ENCODE assay signal across 2 cellular contexts in the genomic region with DNA sequence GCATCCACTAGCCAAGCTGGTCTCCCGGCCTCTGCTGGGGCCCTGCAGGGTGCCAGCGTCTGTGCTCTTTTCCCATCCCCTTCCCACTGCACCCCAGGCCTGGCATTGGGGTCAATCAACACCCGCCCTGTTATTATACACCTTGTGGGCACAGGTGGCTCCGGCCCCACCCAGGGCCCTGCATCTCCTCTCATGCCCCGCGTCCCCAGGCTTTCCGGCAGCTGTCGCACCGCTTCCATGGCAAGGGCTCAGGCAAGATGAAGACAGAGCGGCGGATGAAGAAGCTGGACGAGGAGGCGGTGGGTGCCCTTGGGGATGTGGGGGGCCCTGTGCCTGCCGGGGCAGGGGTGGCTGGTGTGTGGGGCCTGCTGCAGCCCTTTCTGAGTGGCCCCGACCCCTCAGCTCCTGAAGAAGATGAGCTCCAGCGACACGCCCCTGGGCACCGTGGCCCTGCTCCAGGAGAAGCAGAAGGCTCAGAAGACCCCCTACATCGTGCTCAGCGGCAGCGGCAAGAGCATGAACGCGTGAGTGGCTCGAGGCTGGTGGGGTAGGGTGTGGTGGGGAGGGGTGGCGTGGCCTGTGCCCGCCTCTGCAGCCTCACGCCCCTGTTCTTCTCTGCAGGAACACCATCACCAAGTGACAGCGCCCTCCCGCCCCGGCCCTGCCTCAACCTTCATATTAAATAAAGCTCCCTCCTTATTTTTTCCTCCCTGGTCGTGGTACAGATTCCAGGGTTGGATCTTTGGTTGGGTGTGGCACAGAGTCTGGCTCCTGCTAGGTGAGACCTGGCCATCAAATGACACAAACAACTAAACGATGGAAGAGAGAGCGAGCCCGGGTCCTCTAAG.
TF ChIP-seq lines count a peak whose summit lies in the region.

No MANE protein-coding gene starts in this region.

TF ChIP-seq in SK-N-SH, 30 proteins besides CTCF, POLR2A, EP300 and RAD21:
- TF ChIP-seq, protein P1, sequence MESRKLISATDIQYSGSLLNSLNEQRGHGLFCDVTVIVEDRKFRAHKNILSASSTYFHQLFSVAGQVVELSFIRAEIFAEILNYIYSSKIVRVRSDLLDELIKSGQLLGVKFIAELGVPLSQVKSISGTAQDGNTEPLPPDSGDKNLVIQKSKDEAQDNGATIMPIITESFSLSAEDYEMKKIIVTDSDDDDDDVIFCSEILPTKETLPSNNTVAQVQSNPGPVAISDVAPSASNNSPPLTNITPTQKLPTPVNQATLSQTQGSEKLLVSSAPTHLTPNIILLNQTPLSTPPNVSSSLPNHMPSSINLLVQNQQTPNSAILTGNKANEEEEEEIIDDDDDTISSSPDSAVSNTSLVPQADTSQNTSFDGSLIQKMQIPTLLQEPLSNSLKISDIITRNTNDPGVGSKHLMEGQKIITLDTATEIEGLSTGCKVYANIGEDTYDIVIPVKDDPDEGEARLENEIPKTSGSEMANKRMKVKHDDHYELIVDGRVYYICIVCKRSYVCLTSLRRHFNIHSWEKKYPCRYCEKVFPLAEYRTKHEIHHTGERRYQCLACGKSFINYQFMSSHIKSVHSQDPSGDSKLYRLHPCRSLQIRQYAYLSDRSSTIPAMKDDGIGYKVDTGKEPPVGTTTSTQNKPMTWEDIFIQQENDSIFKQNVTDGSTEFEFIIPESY (IDR thresholded peaks at IDR 0.05; ENCODE audit: borderline replicate concordance, low read depth), result no peak
- TF ChIP-seq FOXJ3 (CRISPR knock-in tag; IDR thresholded peaks at IDR 0.05) (no peak), TEAD4 (IDR thresholded peaks at IDR 0.05; ENCODE audit: borderline replicate concordance, insufficient read depth) (no peak), RFX5 (IDR thresholded peaks at IDR 0.05; ENCODE audit: low read length) (no peak), RCOR1 (IDR thresholded peaks at IDR 0.05; ENCODE audit: low read length) (no peak), FOSL2 (IDR thresholded peaks at IDR 0.05; ENCODE audit: borderline replicate concordance, low read depth) (no peak), CHD2 (IDR thresholded peaks at IDR 0.05; ENCODE audit: low read length, partially characterized antibody) (no peak), TAF1 (IDR thresholded peaks at IDR 0.05; ENCODE audit: borderline replicate concordance, low read depth, low read length) (no peak), MEF2A (IDR thresholded peaks at IDR 0.05; ENCODE audit: borderline replicate concordance, low read depth) (no peak), FOXM1 (IDR thresholded peaks at IDR 0.05; ENCODE audit: low read depth) (no peak), NRF1 (IDR thresholded peaks at IDR 0.05; ENCODE audit: low read depth, low read length) (no peak), SIN3A (IDR thresholded peaks at IDR 0.05; ENCODE audit: borderline replicate concordance, low read depth, low read length) (no peak), EZH2phosphoT487 (IDR thresholded peaks at IDR 0.05; ENCODE audit: borderline replicate concordance, low read depth) (no peak), YY1 (IDR thresholded peaks at IDR 0.05; ENCODE audit: low read depth) (no peak), RXRA (IDR thresholded peaks at IDR 0.05; ENCODE audit: borderline replicate concordance, low read depth) (no peak)
- TF ChIP-seq, protein P2, sequence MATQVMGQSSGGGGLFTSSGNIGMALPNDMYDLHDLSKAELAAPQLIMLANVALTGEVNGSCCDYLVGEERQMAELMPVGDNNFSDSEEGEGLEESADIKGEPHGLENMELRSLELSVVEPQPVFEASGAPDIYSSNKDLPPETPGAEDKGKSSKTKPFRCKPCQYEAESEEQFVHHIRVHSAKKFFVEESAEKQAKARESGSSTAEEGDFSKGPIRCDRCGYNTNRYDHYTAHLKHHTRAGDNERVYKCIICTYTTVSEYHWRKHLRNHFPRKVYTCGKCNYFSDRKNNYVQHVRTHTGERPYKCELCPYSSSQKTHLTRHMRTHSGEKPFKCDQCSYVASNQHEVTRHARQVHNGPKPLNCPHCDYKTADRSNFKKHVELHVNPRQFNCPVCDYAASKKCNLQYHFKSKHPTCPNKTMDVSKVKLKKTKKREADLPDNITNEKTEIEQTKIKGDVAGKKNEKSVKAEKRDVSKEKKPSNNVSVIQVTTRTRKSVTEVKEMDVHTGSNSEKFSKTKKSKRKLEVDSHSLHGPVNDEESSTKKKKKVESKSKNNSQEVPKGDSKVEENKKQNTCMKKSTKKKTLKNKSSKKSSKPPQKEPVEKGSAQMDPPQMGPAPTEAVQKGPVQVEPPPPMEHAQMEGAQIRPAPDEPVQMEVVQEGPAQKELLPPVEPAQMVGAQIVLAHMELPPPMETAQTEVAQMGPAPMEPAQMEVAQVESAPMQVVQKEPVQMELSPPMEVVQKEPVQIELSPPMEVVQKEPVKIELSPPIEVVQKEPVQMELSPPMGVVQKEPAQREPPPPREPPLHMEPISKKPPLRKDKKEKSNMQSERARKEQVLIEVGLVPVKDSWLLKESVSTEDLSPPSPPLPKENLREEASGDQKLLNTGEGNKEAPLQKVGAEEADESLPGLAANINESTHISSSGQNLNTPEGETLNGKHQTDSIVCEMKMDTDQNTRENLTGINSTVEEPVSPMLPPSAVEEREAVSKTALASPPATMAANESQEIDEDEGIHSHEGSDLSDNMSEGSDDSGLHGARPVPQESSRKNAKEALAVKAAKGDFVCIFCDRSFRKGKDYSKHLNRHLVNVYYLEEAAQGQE (IDR thresholded peaks at IDR 0.05; ENCODE audit: low read depth, low read length), result no peak
- TF ChIP-seq, protein P3, sequence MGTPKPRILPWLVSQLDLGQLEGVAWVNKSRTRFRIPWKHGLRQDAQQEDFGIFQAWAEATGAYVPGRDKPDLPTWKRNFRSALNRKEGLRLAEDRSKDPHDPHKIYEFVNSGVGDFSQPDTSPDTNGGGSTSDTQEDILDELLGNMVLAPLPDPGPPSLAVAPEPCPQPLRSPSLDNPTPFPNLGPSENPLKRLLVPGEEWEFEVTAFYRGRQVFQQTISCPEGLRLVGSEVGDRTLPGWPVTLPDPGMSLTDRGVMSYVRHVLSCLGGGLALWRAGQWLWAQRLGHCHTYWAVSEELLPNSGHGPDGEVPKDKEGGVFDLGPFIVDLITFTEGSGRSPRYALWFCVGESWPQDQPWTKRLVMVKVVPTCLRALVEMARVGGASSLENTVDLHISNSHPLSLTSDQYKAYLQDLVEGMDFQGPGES (IDR thresholded peaks at IDR 0.05; ENCODE audit: low read depth, low read length), result no peak
- TF ChIP-seq, protein P4, sequence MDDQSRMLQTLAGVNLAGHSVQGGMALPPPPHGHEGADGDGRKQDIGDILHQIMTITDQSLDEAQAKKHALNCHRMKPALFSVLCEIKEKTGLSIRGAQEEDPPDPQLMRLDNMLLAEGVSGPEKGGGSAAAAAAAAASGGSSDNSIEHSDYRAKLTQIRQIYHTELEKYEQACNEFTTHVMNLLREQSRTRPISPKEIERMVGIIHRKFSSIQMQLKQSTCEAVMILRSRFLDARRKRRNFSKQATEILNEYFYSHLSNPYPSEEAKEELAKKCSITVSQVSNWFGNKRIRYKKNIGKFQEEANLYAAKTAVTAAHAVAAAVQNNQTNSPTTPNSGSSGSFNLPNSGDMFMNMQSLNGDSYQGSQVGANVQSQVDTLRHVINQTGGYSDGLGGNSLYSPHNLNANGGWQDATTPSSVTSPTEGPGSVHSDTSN (IDR thresholded peaks at IDR 0.05), result no peak
TF ChIP-seq in SK-N-SH: peak in this region for 0.

TF ChIP-seq in SK-N-SH treated with all-trans-retinoic acid at 6 μM for 48 hours, 23 proteins besides CTCF, POLR2A, EP300 and RAD21:
- TF ChIP-seq TOX (CRISPR knock-in tag; IDR thresholded peaks at IDR 0.05; ENCODE audit: borderline replicate concordance) (no peak), CSDC2 (CRISPR knock-in tag; IDR thresholded peaks at IDR 0.05) (no peak), ZNF565 (CRISPR knock-in tag; conservative IDR thresholded peaks at IDR 0.05; ENCODE audit: low read depth) (no peak), TCF4 (CRISPR knock-in tag; IDR thresholded peaks at IDR 0.05; ENCODE audit: borderline replicate concordance) (no peak), ARNTL (CRISPR knock-in tag; IDR thresholded peaks at IDR 0.05; ENCODE audit: borderline replicate concordance, low read depth) (no peak), ESRRG (CRISPR knock-in tag; IDR thresholded peaks at IDR 0.05) (no peak), RARB (CRISPR knock-in tag; IDR thresholded peaks at IDR 0.05) (no peak), BACH2 (CRISPR knock-in tag; IDR thresholded peaks at IDR 0.05; ENCODE audit: borderline replicate concordance) (no peak), SNAI2 (CRISPR knock-in tag; IDR thresholded peaks at IDR 0.05) (no peak)
- TF ChIP-seq, protein P5, sequence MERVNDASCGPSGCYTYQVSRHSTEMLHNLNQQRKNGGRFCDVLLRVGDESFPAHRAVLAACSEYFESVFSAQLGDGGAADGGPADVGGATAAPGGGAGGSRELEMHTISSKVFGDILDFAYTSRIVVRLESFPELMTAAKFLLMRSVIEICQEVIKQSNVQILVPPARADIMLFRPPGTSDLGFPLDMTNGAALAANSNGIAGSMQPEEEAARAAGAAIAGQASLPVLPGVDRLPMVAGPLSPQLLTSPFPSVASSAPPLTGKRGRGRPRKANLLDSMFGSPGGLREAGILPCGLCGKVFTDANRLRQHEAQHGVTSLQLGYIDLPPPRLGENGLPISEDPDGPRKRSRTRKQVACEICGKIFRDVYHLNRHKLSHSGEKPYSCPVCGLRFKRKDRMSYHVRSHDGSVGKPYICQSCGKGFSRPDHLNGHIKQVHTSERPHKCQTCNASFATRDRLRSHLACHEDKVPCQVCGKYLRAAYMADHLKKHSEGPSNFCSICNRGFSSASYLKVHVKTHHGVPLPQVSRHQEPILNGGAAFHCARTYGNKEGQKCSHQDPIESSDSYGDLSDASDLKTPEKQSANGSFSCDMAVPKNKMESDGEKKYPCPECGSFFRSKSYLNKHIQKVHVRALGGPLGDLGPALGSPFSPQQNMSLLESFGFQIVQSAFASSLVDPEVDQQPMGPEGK (CRISPR knock-in tag; IDR thresholded peaks at IDR 0.05; ENCODE audit: borderline replicate concordance), result no peak
- TF ChIP-seq, protein P6, sequence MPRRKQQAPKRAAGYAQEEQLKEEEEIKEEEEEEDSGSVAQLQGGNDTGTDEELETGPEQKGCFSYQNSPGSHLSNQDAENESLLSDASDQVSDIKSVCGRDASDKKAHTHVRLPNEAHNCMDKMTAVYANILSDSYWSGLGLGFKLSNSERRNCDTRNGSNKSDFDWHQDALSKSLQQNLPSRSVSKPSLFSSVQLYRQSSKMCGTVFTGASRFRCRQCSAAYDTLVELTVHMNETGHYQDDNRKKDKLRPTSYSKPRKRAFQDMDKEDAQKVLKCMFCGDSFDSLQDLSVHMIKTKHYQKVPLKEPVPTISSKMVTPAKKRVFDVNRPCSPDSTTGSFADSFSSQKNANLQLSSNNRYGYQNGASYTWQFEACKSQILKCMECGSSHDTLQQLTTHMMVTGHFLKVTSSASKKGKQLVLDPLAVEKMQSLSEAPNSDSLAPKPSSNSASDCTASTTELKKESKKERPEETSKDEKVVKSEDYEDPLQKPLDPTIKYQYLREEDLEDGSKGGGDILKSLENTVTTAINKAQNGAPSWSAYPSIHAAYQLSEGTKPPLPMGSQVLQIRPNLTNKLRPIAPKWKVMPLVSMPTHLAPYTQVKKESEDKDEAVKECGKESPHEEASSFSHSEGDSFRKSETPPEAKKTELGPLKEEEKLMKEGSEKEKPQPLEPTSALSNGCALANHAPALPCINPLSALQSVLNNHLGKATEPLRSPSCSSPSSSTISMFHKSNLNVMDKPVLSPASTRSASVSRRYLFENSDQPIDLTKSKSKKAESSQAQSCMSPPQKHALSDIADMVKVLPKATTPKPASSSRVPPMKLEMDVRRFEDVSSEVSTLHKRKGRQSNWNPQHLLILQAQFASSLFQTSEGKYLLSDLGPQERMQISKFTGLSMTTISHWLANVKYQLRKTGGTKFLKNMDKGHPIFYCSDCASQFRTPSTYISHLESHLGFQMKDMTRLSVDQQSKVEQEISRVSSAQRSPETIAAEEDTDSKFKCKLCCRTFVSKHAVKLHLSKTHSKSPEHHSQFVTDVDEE (CRISPR knock-in tag; IDR thresholded peaks at IDR 0.05), result no peak
- TF ChIP-seq, protein P7, sequence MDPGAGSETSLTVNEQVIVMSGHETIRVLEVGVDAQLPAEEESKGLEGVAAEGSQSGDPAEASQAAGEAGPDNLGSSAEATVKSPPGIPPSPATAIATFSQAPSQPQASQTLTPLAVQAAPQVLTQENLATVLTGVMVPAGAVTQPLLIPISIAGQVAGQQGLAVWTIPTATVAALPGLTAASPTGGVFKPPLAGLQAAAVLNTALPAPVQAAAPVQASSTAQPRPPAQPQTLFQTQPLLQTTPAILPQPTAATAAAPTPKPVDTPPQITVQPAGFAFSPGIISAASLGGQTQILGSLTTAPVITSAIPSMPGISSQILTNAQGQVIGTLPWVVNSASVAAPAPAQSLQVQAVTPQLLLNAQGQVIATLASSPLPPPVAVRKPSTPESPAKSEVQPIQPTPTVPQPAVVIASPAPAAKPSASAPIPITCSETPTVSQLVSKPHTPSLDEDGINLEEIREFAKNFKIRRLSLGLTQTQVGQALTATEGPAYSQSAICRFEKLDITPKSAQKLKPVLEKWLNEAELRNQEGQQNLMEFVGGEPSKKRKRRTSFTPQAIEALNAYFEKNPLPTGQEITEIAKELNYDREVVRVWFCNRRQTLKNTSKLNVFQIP (CRISPR knock-in tag; IDR thresholded peaks at IDR 0.05; ENCODE audit: borderline replicate concordance, low read depth), result no peak
